Comparison of ENCODE assay signal across 8 cellular contexts in genomic region chr1:119712342-119713038, GRCh38. TPM values are rescaled to one million over a fixed set of nuclear protein-coding genes. Genes with fewer than 3 reads are reported as not detected.
DNase-seq lines count a peak whose midpoint lies in the region; ATAC-seq and TF ChIP-seq lines count a peak whose summit lies in the region.

No MANE protein-coding gene starts in this region.

- no peak overlapping the region for H3K27ac ChIP-seq in CD4-positive, alpha-beta T cell (ENCODE audit: low read depth, low read length)
- H3K27ac ChIP-seq in cingulate gyrus (ENCODE audit: low read depth, low read length), result peak overlapping the region; percentile 82

- no peak for DNase-seq in CD4-positive, alpha-beta T cell
- DNase-seq in NCI-H1417 treated with DMSO at 0.1 percent for 48 hours (lab: John Stamatoyannopoulos, UW) (peak; percentile 42), T1000 (lab: John Stamatoyannopoulos, UW) (peak; percentile 68), left lobe of liver (ENCODE audit: low spot score) (peak; percentile 65), NCI-H187 (lab: John Stamatoyannopoulos, UW) (no peak)
- peak; percentile 49 for DNase-seq in stimulated activated CD4-positive, alpha-beta T cell treated with anti-CD3 and anti-CD28 coated beads, Interleukin-4, amount 100 ng/mL, for 1 hour

- CTCF ChIA-PET in CD4-positive, alpha-beta T cell (lab: Charles Lee), result no interaction called here

- H3K27me3 Mint-ChIP-seq in CD4-positive, alpha-beta T cell, result peaks cover 15% of the 10 kb centered on the region

- H3K4me3 Mint-ChIP-seq in CD4-positive, alpha-beta T cell, result peak overlapping the region; percentile 92

- peak; percentile 53 for ATAC-seq in CD4-positive, alpha-beta T cell (ENCODE audit: poor library complexity)
- ATAC-seq in GM21737 (IDR thresholded peaks at IDR 0.05; ENCODE audit: unreplicated experiment) (peak; percentile 56), left lobe of liver (peak; percentile 72)

- H3K36me3 Mint-ChIP-seq in CD4-positive, alpha-beta T cell (ENCODE audit: low read depth), result peaks cover 8% of the 10 kb centered on the region

- no peaks in the 10 kb centered on the region for H3K9me3 ChIP-seq in CD4-positive, alpha-beta T cell (ENCODE audit: control insufficient read depth, low read length)

- TF ChIP-seq CTCF in CD4-positive, alpha-beta T cell (IDR thresholded peaks at IDR 0.05), result no peak

- POLR2A ChIA-PET in CD4-positive, alpha-beta T cell (lab: Charles Lee), result interaction anchor here (0.7 kb wide), 1 partner anchor 13 kb away, joined by 3 read pairs; no protein-coding TSS in a partner anchor

- H3K9me3 Mint-ChIP-seq in CD4-positive, alpha-beta T cell, result no peaks in the 10 kb centered on the region

- H3K27me3 ChIP-seq in CD4-positive, alpha-beta T cell (ENCODE audit: control insufficient read depth, insufficient read depth, low read length), result peaks cover 3% of the 10 kb centered on the region

- intact Hi-C loops in CD4-positive, alpha-beta T cell (cut with DNase I, micrococcal nuclease), result no loop called here

- H3K4me1 Mint-ChIP-seq in CD4-positive, alpha-beta T cell (ENCODE audit: low read depth), result peaks cover 23% of the 10 kb centered on the region

- H3K27ac Mint-ChIP-seq in CD4-positive, alpha-beta T cell, result no peak overlapping the region

RNA-seq across cellular contexts. Expression of gene PHGDH, which starts 0.8 kb away (rescaled TPM):
- total RNA-seq in CD4-positive, alpha-beta T cell, result 1 to 10 TPM; 6.0 to 7.5 TPM
- total RNA-seq in left lobe of liver, result 76.3 TPM

RNA-seq across cellular contexts. Expression of gene HMGCS2, which starts 56.2 kb away (rescaled TPM):
- total RNA-seq in CD4-positive, alpha-beta T cell, result not detected
- 867 TPM for total RNA-seq in left lobe of liver

Comparison
In these comparisons a context has a peak if more than half of its experiments do, and no peak if none do; other contexts are left out.
1. DNase-seq: peak in NCI-H1417 treated with DMSO at 0.1 percent for 48 hours (single experiment), T1000 (single experiment), left lobe of liver (single experiment) and stimulated activated CD4-positive, alpha-beta T cell treated with anti-CD3 and anti-CD28 coated beads, Interleukin-4, amount 100 ng/mL, for 1 hour (single experiment); none in CD4-positive, alpha-beta T cell (0 of 10) and NCI-H187 (0 of 2).
2. RNA of gene HMGCS2, which starts 56.2 kb away (total RNA-seq): 867 TPM in left lobe of liver (single experiment); not detected in CD4-positive, alpha-beta T cell; every median in the first group is over 100 times any median in the second.
3. Peak in every context shown above with its lines, with median percentiles within 50 percentile points of each other: ATAC-seq.